Comparison of ENCODE assay signal across 12 cellular contexts in the genomic region with DNA sequence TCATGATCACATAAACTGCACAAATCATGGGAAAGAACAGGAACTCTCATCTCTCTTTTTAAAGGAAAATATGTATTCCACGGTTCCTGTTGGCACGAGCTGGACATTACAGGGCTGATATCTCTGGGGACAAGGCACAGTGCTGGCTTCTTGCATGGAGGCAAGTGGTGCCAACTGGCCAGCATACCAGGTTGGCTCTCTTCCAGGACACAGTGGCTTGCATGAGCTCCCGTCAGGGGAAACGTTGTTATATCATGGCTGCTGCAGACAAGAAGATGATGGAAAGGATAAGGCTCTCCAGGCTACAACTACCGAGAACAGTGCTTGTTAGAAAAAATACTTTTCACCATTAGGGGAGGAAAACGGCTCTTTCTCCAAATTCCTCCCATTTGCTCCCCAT.
DNase-seq lines count a peak whose midpoint lies in the region; ATAC-seq and TF ChIP-seq lines count a peak whose summit lies in the region.
"Had no signal": no experiment of that assay in that cellular context is flagged by ENCODE, and none has a peak within 500 bp of the region (broad histone marks: within the 10 kb centered on the region; RNA-seq: fewer than 3 reads in every experiment).

No MANE protein-coding gene starts in this region.

- H3K4me3 Mint-ChIP-seq in activated CD8-positive, alpha-beta T cell treated with anti-CD3 and anti-CD28 coated beads, Interleukin-2, amount 10 ng/mL, durations not matched to agents 7 days and 5 days: no peak overlapping the region
- H3K4me3 Mint-ChIP-seq: activated T-helper 1 cell treated with anti-CD3 and anti-CD28 coated beads, Interleukin-12 subunit alpha, Interleukin-12 subunit beta, Interleukin-2, Interleukin-4 antibody, amounts not matched to agents 30 ng/mL and 10 ng/mL and 1 ng/mL, durations not matched to agents 14 hours and 24 hours and 36 hours had no signal

- no peak for TF ChIP-seq POLR2A in uterus (IDR thresholded peaks at IDR 0.05)

- H3K4me1 Mint-ChIP-seq in activated CD8-positive, alpha-beta T cell treated with anti-CD3 and anti-CD28 coated beads, Interleukin-2, amount 10 ng/mL, durations not matched to agents 7 days and 5 days (ENCODE audit: low read depth): no peaks in the 10 kb centered on the region

- H3K27me3 Mint-ChIP-seq in activated CD8-positive, alpha-beta T cell treated with anti-CD3 and anti-CD28 coated beads, Interleukin-2, amount 10 ng/mL, durations not matched to agents 7 days and 5 days (ENCODE audit: low read depth): peaks cover 22% of the 10 kb centered on the region

- H3K36me3 ChIP-seq in uterus: no peaks in the 10 kb centered on the region
- H3K36me3 ChIP-seq: ovary, SJCRH30 had no signal

- intact Hi-C loops in uterus (cut with DNase I; ENCODE audit: low total_unique reads): no loop called here

- no peak for TF ChIP-seq CTCF in coronary artery (IDR thresholded peaks at IDR 0.05)
- no peak for TF ChIP-seq CTCF in uterus (IDR thresholded peaks at IDR 0.05)

- H3K27ac Mint-ChIP-seq in activated CD8-positive, alpha-beta T cell treated with anti-CD3 and anti-CD28 coated beads, Interleukin-2, amount 10 ng/mL, durations not matched to agents 7 days and 5 days: no peak overlapping the region
- H3K27ac Mint-ChIP-seq: activated T-helper 1 cell treated with anti-CD3 and anti-CD28 coated beads, Interleukin-12 subunit alpha, Interleukin-12 subunit beta, Interleukin-2, Interleukin-4 antibody, amounts not matched to agents 30 ng/mL and 10 ng/mL and 1 ng/mL, durations not matched to agents 14 hours and 24 hours and 36 hours had no signal

- H3K9me3 Mint-ChIP-seq in activated CD8-positive, alpha-beta T cell treated with anti-CD3 and anti-CD28 coated beads, Interleukin-2, amount 10 ng/mL, durations not matched to agents 7 days and 5 days (ENCODE audit: insufficient read depth): no peaks in the 10 kb centered on the region
- H3K9me3 Mint-ChIP-seq: activated T-helper 1 cell treated with anti-CD3 and anti-CD28 coated beads, Interleukin-12 subunit alpha, Interleukin-12 subunit beta, Interleukin-2, Interleukin-4 antibody, amounts not matched to agents 30 ng/mL and 10 ng/mL and 1 ng/mL, durations not matched to agents 14 hours and 24 hours and 36 hours had no signal

- H3K36me3 Mint-ChIP-seq in activated CD8-positive, alpha-beta T cell treated with anti-CD3 and anti-CD28 coated beads, Interleukin-2, amount 10 ng/mL, durations not matched to agents 7 days and 5 days (ENCODE audit: low read depth): no peaks in the 10 kb centered on the region

- peak overlapping the region; percentile 16 for H3K4me3 ChIP-seq in coronary artery
- no peak overlapping the region for H3K4me3 ChIP-seq in uterus
- H3K4me3 ChIP-seq: ovary, SJCRH30 had no signal

- H3K27me3 ChIP-seq in uterus: no peaks in the 10 kb centered on the region
- H3K27me3 ChIP-seq: ovary, SJCRH30 had no signal

- H3K4me1 ChIP-seq in uterus: peaks cover 0 to 6% of the 10 kb centered on the region in 2 donors
- H3K4me1 ChIP-seq: SJCRH30 had no signal

- H3K27ac ChIP-seq in coronary artery: no peak overlapping the region
- H3K27ac ChIP-seq in uterus: no peak overlapping the region
- H3K27ac ChIP-seq: ovary, SJCRH30 had no signal

- POLR2A ChIA-PET in activated CD8-positive, alpha-beta T cell treated with anti-CD3 and anti-CD28 coated beads, Interleukin-2, amount 10 ng/mL, durations not matched to agents 7 days and 5 days (lab: Charles Lee): no interaction called here

- no peaks in the 10 kb centered on the region for H3K9me3 ChIP-seq in uterus
- H3K9me3 ChIP-seq: ovary, SJCRH30 had no signal

- no peak for ATAC-seq in activated CD8-positive, alpha-beta T cell treated with anti-CD3 and anti-CD28 coated beads, Interleukin-2, amount 10 ng/mL, durations not matched to agents 7 days and 5 days
- no peak for ATAC-seq in HG02981 (IDR thresholded peaks at IDR 0.05; ENCODE audit: unreplicated experiment)

- DNase-seq in NCI-H748 (lab: John Stamatoyannopoulos, UW; ENCODE audit: unreplicated experiment): peak; percentile 6
- DNase-seq in NCI-H748 treated with DMSO at 0.1 percent for 48 hours (lab: John Stamatoyannopoulos, UW): no peak
- DNase-seq in coronary artery (ENCODE audit: low spot score): peak; percentile 81
- peak; percentile 49 for DNase-seq in midbrain (lab: John Stamatoyannopoulos, UW)
- DNase-seq in uterus: peak; percentile 34 to 38
- DNase-seq in activated CD8-positive, alpha-beta T cell treated with anti-CD3 and anti-CD28 coated beads, Interleukin-2, amount 10 ng/mL, durations not matched to agents 7 days and 5 days: no peak
- no peak for DNase-seq in activated CD8-positive, alpha-beta memory T cell treated with anti-CD3 and anti-CD28 coated beads, Interleukin-2, amount 50 U/mL, for 4 hours
- DNase-seq: activated CD4-positive, alpha-beta T cell treated with anti-CD3 and anti-CD28 coated beads for 1 hour; SJCRH30 had no signal

- CTCF ChIA-PET in activated CD8-positive, alpha-beta T cell treated with anti-CD3 and anti-CD28 coated beads, Interleukin-2, amount 10 ng/mL, durations not matched to agents 7 days and 5 days (lab: Charles Lee): no interaction called here

Comparison
In these comparisons a context has a peak if more than half of its experiments do, and no peak if none do; other contexts are left out.
1. DNase-seq: peak in NCI-H748 (single experiment), coronary artery (single experiment), midbrain (single experiment) and uterus (2 of 2); none in NCI-H748 treated with DMSO at 0.1 percent for 48 hours (single experiment), activated CD8-positive, alpha-beta T cell treated with anti-CD3 and anti-CD28 coated beads, Interleukin-2, amount 10 ng/mL, durations not matched to agents 7 days and 5 days (single experiment) and activated CD8-positive, alpha-beta memory T cell treated with anti-CD3 and anti-CD28 coated beads, Interleukin-2, amount 50 U/mL, for 4 hours (single experiment).